Comparison of ENCODE assay signal across 19 cellular contexts in the genomic region with DNA sequence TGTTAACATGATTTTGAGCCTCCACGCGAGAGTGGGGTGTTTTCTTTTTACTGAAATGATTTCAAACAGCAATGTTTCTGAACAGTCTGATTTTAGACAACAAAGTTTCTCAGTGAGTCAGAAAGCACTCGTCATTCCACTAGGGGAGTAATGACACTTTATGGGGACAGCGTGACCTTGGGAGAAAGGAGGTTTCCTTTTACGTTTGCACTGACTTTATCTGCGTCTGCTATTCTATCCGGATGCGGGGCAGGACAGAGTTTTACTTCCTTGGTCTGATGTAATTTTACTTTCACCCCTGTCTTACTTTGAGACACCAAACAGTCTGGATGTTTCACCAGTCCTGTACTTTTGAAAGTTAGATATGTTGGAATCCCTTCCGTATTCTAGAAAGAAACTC. TPM values are rescaled to one million over a fixed set of nuclear protein-coding genes. Genes with fewer than 3 reads are reported as not detected.
DNase-seq lines count a peak whose midpoint lies in the region; ATAC-seq and TF ChIP-seq lines count a peak whose summit lies in the region.
"Had no signal": no experiment of that assay in that cellular context is flagged by ENCODE, and none has a peak within 500 bp of the region (broad histone marks: within the 10 kb centered on the region; RNA-seq: fewer than 3 reads in every experiment).

No MANE protein-coding gene starts in this region.

- H3K27me3 ChIP-seq in ascending aorta, result no peaks in the 10 kb centered on the region
- H3K27me3 ChIP-seq in cardiac muscle cell, result no peaks in the 10 kb centered on the region
- H3K27me3 ChIP-seq in right lobe of liver, result no peaks in the 10 kb centered on the region
- H3K27me3 ChIP-seq in tibial artery, result no peaks in the 10 kb centered on the region
- H3K27me3 ChIP-seq: neural progenitor cell, tibial nerve had no signal

- no peak overlapping the region for H3K4me3 ChIP-seq in ascending aorta
- no peak overlapping the region for H3K4me3 ChIP-seq in cardiac muscle cell
- no peak overlapping the region for H3K4me3 ChIP-seq in right lobe of liver
- no peak overlapping the region for H3K4me3 ChIP-seq in tibial artery
- H3K4me3 ChIP-seq: GM23248, neural progenitor cell, tibial nerve had no signal

- no peak for TF ChIP-seq CTCF in ascending aorta (IDR thresholded peaks at IDR 0.05)
- TF ChIP-seq CTCF in cardiac muscle cell (IDR thresholded peaks at IDR 0.05; ENCODE audit: low read depth, low read length), result no peak
- TF ChIP-seq CTCF in right lobe of liver (IDR thresholded peaks at IDR 0.05), result no peak
- TF ChIP-seq CTCF in tibial artery (IDR thresholded peaks at IDR 0.05), result peak in 1 of 2 experiments; percentile 11

- H3K4me1 ChIP-seq in ascending aorta (peaks cover 8 to 24% of the 10 kb centered on the region in 2 donors), cardiac muscle cell (ENCODE audit: low read depth) (peaks cover 10% of the 10 kb centered on the region), right lobe of liver (peaks cover 0 to 43% (median 15%) of the 10 kb centered on the region in 4 donors), tibial artery (peaks cover 0 to 45% (median 27%) of the 10 kb centered on the region in 4 donors)
- H3K4me1 ChIP-seq: neural progenitor cell, tibial nerve had no signal

- WGBS in right lobe of liver (ENCODE audit: insufficient coverage, low coverage, low lambda C conversion rate, missing lambda C conversion rate), result 64% methylated on average over 9 of the region's 9 CpGs

- H3K36me3 ChIP-seq in ascending aorta (no peaks in the 10 kb centered on the region), cardiac muscle cell (no peaks in the 10 kb centered on the region), right lobe of liver (peaks cover 0 to 12% (median 0%) of the 10 kb centered on the region in 4 donors), tibial artery (no peaks in the 10 kb centered on the region)
- H3K36me3 ChIP-seq: neural progenitor cell, tibial nerve had no signal

- intact Hi-C loops in ascending aorta (cut with DNase I) (loop anchor here (5.0 kb wide), 1 partner anchor 37 kb away; no protein-coding TSS in a partner anchor), right lobe of liver (cut with DNase I) (loop anchor here in 1 of 2 donors (10.0 kb wide), 1 partner anchor 90 kb away; a partner anchor contains a TSS), tibial artery (cut with DNase I; ENCODE audit: low total_unique reads) (no loop called here)

- ATAC-seq in right lobe of liver (peak in 2 of 4 donors; percentile 4 to 23), GM19397 (IDR thresholded peaks at IDR 0.05; ENCODE audit: unreplicated experiment) (no peak), GM21576 (IDR thresholded peaks at IDR 0.05; ENCODE audit: unreplicated experiment) (no peak), GM18907 (IDR thresholded peaks at IDR 0.05; ENCODE audit: unreplicated experiment) (no peak)
- ATAC-seq: stimulated activated memory B cell treated with anti-CD40 and anti-IgM and Interleukin-4, amounts not matched to agents 10 μg/mL and 1 μg/mL and 100 μg/mL, for 72 hours had no signal

- H3K9me3 ChIP-seq in ascending aorta (peaks cover 4 to 8% of the 10 kb centered on the region in 2 donors), cardiac muscle cell (ENCODE audit: low read depth) (no peaks in the 10 kb centered on the region), right lobe of liver (no peaks in the 10 kb centered on the region), tibial artery (no peaks in the 10 kb centered on the region)

- DNase-seq in ascending aorta (ENCODE audit: low spot score in 2 of 2), result no peak
- peak; percentile 11 to 62 for DNase-seq in cardiac muscle cell (ENCODE audit: low read depth in 1 of 2, low spot score in 1 of 2)
- DNase-seq in right lobe of liver, result no peak
- no peak for DNase-seq in tibial artery
- DNase-seq in activated CD4-positive, CD25-positive, alpha-beta regulatory T cell (lab: John Stamatoyannopoulos, UW), result no peak
- DNase-seq: activated CD4-positive, alpha-beta T cell treated with anti-CD3 and anti-CD28 coated beads, Interleukin-2, amount 10 ng/mL, durations not matched to agents 7 days and 5 days; activated CD8-positive, alpha-beta memory T cell treated with anti-CD3 and anti-CD28 coated beads, Interleukin-2, amount 50 U/mL, for 4 hours; activated gamma-delta T cell; GM23248; NCI-H1436; NCI-H526; stimulated activated CD4-positive, alpha-beta T cell treated with anti-CD3 and anti-CD28 coated beads, Interleukin-15, amount 100 ng/mL, for 24 hours; SW 1271 had no signal

- H3K27ac ChIP-seq in ascending aorta, result peak overlapping the region; percentile 70 to 71
- H3K27ac ChIP-seq in cardiac muscle cell, result no peak overlapping the region
- peak overlapping the region; percentile 50 to 100 (median 63) for H3K27ac ChIP-seq in right lobe of liver
- H3K27ac ChIP-seq in tibial artery, result peak overlapping the region; percentile 80
- H3K27ac ChIP-seq: GM23248, neural progenitor cell had no signal

- no peak for TF ChIP-seq POLR2A in right lobe of liver (IDR thresholded peaks at IDR 0.05)

RNA-seq across cellular contexts. Expression of a gene that starts 20.7 kb away (rescaled TPM):
- total RNA-seq in ascending aorta (0.64 TPM), cardiac muscle cell (16.0 and 48.6 TPM in 2 replicates), right lobe of liver (100 to 1,000 TPM in 2 of 6 experiments, 10 to 100 TPM in 4; 47.5 to 182 (median 67.4) TPM)
- 15.5 and 19.7 TPM in 2 replicates for polyA plus RNA-seq in cardiac muscle cell
- total RNA-seq: activated CD4-positive, alpha-beta T cell treated with anti-CD3 and anti-CD28 coated beads, Interleukin-2, amount 10 ng/mL, durations not matched to agents 7 days and 5 days had no signal

Comparison
In these comparisons a context has a peak if more than half of its experiments do, and no peak if none do; other contexts are left out.
1. DNase-seq: peak in cardiac muscle cell (2 of 2); none in ascending aorta (0 of 2), right lobe of liver (0 of 3), tibial artery (0 of 2) and activated CD4-positive, CD25-positive, alpha-beta regulatory T cell (0 of 4).
2. RNA of a gene that starts 20.7 kb away (total RNA-seq): 47.5 to 182 TPM in right lobe of liver and 16.0 to 48.6 TPM in cardiac muscle cell; 0.64 TPM in ascending aorta (single experiment); every median in the first group is over 10 times any median in the second.